ENCODE assay signal across 1 cellular context in the genomic region with DNA sequence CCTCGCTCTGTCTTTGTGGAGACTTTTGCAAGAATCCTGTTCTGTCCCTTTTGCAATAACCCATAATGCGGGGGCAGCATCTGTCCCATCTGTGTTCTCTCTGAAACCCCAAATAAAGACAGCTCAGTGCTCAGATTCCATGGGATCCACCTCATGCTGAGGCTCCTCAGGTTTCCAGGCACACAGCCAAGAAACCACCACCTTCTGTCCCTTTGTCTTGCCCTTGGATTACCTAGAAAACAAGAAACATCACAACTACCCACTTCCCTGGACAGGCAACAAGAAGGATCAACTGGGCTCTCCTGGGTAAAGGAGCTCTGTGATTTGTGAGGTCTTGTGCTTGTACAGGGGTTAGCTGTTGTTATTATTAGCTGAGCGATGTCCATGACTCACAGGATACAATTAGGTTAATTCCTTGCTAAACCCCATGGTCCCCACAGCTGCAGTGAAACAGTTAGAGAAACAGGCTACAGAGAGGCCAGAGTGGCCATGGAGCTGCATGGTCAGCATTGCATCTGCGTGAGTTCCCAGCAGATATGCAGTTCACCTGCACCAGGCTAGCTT.
TF ChIP-seq lines count a peak whose summit lies in the region.

No MANE protein-coding gene starts in this region.

TF ChIP-seq in HEK293, 187 proteins besides CTCF, POLR2A, EP300 and RAD21 (continued from another document):
- no peak for TF ChIP-seq ZNF513 (tag by site-specific recombination; IDR thresholded peaks at IDR 0.05)
- TF ChIP-seq ZNF211 (tag by site-specific recombination; IDR thresholded peaks at IDR 0.05; ENCODE audit: low read depth): no peak
- no peak for TF ChIP-seq ZNF223 (tag by site-specific recombination; IDR thresholded peaks at IDR 0.05)
- no peak for TF ChIP-seq AEBP2 (tag by site-specific recombination; IDR thresholded peaks at IDR 0.05; ENCODE audit: borderline replicate concordance)
- TF ChIP-seq, protein P1, sequence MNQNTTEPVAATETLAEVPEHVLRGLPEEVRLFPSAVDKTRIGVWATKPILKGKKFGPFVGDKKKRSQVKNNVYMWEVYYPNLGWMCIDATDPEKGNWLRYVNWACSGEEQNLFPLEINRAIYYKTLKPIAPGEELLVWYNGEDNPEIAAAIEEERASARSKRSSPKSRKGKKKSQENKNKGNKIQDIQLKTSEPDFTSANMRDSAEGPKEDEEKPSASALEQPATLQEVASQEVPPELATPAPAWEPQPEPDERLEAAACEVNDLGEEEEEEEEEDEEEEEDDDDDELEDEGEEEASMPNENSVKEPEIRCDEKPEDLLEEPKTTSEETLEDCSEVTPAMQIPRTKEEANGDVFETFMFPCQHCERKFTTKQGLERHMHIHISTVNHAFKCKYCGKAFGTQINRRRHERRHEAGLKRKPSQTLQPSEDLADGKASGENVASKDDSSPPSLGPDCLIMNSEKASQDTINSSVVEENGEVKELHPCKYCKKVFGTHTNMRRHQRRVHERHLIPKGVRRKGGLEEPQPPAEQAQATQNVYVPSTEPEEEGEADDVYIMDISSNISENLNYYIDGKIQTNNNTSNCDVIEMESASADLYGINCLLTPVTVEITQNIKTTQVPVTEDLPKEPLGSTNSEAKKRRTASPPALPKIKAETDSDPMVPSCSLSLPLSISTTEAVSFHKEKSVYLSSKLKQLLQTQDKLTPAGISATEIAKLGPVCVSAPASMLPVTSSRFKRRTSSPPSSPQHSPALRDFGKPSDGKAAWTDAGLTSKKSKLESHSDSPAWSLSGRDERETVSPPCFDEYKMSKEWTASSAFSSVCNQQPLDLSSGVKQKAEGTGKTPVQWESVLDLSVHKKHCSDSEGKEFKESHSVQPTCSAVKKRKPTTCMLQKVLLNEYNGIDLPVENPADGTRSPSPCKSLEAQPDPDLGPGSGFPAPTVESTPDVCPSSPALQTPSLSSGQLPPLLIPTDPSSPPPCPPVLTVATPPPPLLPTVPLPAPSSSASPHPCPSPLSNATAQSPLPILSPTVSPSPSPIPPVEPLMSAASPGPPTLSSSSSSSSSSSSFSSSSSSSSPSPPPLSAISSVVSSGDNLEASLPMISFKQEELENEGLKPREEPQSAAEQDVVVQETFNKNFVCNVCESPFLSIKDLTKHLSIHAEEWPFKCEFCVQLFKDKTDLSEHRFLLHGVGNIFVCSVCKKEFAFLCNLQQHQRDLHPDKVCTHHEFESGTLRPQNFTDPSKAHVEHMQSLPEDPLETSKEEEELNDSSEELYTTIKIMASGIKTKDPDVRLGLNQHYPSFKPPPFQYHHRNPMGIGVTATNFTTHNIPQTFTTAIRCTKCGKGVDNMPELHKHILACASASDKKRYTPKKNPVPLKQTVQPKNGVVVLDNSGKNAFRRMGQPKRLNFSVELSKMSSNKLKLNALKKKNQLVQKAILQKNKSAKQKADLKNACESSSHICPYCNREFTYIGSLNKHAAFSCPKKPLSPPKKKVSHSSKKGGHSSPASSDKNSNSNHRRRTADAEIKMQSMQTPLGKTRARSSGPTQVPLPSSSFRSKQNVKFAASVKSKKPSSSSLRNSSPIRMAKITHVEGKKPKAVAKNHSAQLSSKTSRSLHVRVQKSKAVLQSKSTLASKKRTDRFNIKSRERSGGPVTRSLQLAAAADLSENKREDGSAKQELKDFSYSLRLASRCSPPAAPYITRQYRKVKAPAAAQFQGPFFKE (tag by site-specific recombination; IDR thresholded peaks at IDR 0.05; ENCODE audit: borderline replicate concordance): no peak
- TF ChIP-seq, protein P2, sequence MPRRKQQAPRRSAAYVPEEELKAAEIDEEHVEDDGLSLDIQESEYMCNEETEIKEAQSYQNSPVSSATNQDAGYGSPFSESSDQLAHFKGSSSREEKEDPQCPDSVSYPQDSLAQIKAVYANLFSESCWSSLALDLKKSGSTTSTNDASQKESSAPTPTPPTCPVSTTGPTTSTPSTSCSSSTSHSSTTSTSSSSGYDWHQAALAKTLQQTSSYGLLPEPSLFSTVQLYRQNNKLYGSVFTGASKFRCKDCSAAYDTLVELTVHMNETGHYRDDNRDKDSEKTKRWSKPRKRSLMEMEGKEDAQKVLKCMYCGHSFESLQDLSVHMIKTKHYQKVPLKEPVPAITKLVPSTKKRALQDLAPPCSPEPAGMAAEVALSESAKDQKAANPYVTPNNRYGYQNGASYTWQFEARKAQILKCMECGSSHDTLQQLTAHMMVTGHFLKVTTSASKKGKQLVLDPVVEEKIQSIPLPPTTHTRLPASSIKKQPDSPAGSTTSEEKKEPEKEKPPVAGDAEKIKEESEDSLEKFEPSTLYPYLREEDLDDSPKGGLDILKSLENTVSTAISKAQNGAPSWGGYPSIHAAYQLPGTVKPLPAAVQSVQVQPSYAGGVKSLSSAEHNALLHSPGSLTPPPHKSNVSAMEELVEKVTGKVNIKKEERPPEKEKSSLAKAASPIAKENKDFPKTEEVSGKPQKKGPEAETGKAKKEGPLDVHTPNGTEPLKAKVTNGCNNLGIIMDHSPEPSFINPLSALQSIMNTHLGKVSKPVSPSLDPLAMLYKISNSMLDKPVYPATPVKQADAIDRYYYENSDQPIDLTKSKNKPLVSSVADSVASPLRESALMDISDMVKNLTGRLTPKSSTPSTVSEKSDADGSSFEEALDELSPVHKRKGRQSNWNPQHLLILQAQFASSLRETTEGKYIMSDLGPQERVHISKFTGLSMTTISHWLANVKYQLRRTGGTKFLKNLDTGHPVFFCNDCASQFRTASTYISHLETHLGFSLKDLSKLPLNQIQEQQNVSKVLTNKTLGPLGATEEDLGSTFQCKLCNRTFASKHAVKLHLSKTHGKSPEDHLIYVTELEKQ (tag by site-specific recombination; IDR thresholded peaks at IDR 0.05; ENCODE audit: borderline replicate concordance): no peak
- no peak for TF ChIP-seq MYNN (tag by site-specific recombination; IDR thresholded peaks at IDR 0.05; ENCODE audit: borderline replicate concordance)
- TF ChIP-seq ZNF664 (tag by site-specific recombination; IDR thresholded peaks at IDR 0.05): no peak
- TF ChIP-seq ZNF600 (tag by site-specific recombination; IDR thresholded peaks at IDR 0.05): 0 out of 2 replicates have a peak, but pooled peaks have one; percentile 26
- TF ChIP-seq ZNF792 (tag by site-specific recombination; IDR thresholded peaks at IDR 0.05): no peak
- TF ChIP-seq ZNF335 (tag by site-specific recombination; conservative IDR thresholded peaks at IDR 0.05): 0 out of 2 replicates have a peak, but pooled peaks have one; percentile 21
- TF ChIP-seq GLIS1 (tag by site-specific recombination; IDR thresholded peaks at IDR 0.05): peak; percentile 50
- no peak for TF ChIP-seq ZNF155 (tag by site-specific recombination; IDR thresholded peaks at IDR 0.05)
- TF ChIP-seq ZNF621 (tag by site-specific recombination; IDR thresholded peaks at IDR 0.05): no peak
- no peak for TF ChIP-seq ZNF37A (tag by site-specific recombination; IDR thresholded peaks at IDR 0.05)
- TF ChIP-seq ZNF16 (tag by site-specific recombination; IDR thresholded peaks at IDR 0.05; ENCODE audit: low read depth): no peak
- TF ChIP-seq PRDM1 (tag by site-specific recombination; IDR thresholded peaks at IDR 0.05): no peak
- no peak for TF ChIP-seq ZNF391 (tag by site-specific recombination; IDR thresholded peaks at IDR 0.05; ENCODE audit: borderline replicate concordance, low read depth)
- TF ChIP-seq ZXDB (tag by site-specific recombination; IDR thresholded peaks at IDR 0.05): no peak
- TF ChIP-seq ZBTB21 (tag by site-specific recombination; IDR thresholded peaks at IDR 0.05): no peak
- no peak for TF ChIP-seq SP2 (tag by site-specific recombination; IDR thresholded peaks at IDR 0.05)
- TF ChIP-seq ZSCAN30 (tag by site-specific recombination; IDR thresholded peaks at IDR 0.05): no peak
- TF ChIP-seq ZIC2 (tag by site-specific recombination; IDR thresholded peaks at IDR 0.05): peak; percentile 47
- no peak for TF ChIP-seq ZNF274 (IDR thresholded peaks at IDR 0.05; ENCODE audit: low read length)
- TF ChIP-seq ZNF274 (tag by site-specific recombination; IDR thresholded peaks at IDR 0.05; ENCODE audit: borderline replicate concordance): no peak
- no peak for TF ChIP-seq KLF16 (tag by site-specific recombination; IDR thresholded peaks at IDR 0.05)
- TF ChIP-seq, protein P3, sequence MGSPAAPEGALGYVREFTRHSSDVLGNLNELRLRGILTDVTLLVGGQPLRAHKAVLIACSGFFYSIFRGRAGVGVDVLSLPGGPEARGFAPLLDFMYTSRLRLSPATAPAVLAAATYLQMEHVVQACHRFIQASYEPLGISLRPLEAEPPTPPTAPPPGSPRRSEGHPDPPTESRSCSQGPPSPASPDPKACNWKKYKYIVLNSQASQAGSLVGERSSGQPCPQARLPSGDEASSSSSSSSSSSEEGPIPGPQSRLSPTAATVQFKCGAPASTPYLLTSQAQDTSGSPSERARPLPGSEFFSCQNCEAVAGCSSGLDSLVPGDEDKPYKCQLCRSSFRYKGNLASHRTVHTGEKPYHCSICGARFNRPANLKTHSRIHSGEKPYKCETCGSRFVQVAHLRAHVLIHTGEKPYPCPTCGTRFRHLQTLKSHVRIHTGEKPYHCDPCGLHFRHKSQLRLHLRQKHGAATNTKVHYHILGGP (tag by site-specific recombination; IDR thresholded peaks at IDR 0.05): no peak
- TF ChIP-seq YY2 (tag by site-specific recombination; IDR thresholded peaks at IDR 0.05): no peak
- TF ChIP-seq SETDB1 (IDR thresholded peaks at IDR 0.05; ENCODE audit: insufficient read length, low read length): no peak
- no peak for TF ChIP-seq BCL11A (tag by site-specific recombination; IDR thresholded peaks at IDR 0.05; ENCODE audit: low read depth)
- TF ChIP-seq, protein P4, sequence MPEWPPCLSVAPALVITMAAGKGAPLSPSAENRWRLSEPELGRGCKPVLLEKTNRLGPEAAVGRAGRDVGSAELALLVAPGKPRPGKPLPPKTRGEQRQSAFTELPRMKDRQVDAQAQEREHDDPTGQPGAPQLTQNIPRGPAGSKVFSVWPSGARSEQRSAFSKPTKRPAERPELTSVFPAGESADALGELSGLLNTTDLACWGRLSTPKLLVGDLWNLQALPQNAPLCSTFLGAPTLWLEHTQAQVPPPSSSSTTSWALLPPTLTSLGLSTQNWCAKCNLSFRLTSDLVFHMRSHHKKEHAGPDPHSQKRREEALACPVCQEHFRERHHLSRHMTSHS (tag by site-specific recombination; IDR thresholded peaks at IDR 0.05): no peak
- no peak for TF ChIP-seq ZFHX2 (tag by site-specific recombination; conservative IDR thresholded peaks at IDR 0.05)
- TF ChIP-seq ZNF140 (tag by site-specific recombination; IDR thresholded peaks at IDR 0.05): no peak
- TF ChIP-seq ZFP41 (tag by site-specific recombination; IDR thresholded peaks at IDR 0.05; ENCODE audit: borderline replicate concordance): no peak
- TF ChIP-seq ZNF174 (tag by site-specific recombination; IDR thresholded peaks at IDR 0.05): no peak
- no peak for TF ChIP-seq ZNF76 (tag by site-specific recombination; IDR thresholded peaks at IDR 0.05; ENCODE audit: borderline replicate concordance, low read depth)
- TF ChIP-seq ZNF660 (tag by site-specific recombination; IDR thresholded peaks at IDR 0.05): no peak
- TF ChIP-seq ZBTB17 (tag by site-specific recombination; IDR thresholded peaks at IDR 0.05): peak; percentile 48; the same call in 1 of the 2 replicates
- no peak for TF ChIP-seq RBAK (tag by site-specific recombination; IDR thresholded peaks at IDR 0.05)
- no peak for TF ChIP-seq ZNF777 (tag by site-specific recombination; IDR thresholded peaks at IDR 0.05; ENCODE audit: borderline replicate concordance)
- TF ChIP-seq ZNF558 (tag by site-specific recombination; IDR thresholded peaks at IDR 0.05): no peak
- TF ChIP-seq ZNF354C (tag by site-specific recombination; IDR thresholded peaks at IDR 0.05; ENCODE audit: borderline replicate concordance, low read depth): no peak
- 0 out of 2 replicates have a peak, but pooled peaks have one; percentile 34 for TF ChIP-seq ZNF423 (tag by site-specific recombination; IDR thresholded peaks at IDR 0.05)
- TF ChIP-seq ZNF114 (tag by site-specific recombination; IDR thresholded peaks at IDR 0.05): no peak
- no peak for TF ChIP-seq KLF10 (tag by site-specific recombination; IDR thresholded peaks at IDR 0.05)
- TF ChIP-seq ZNF10 (tag by site-specific recombination; IDR thresholded peaks at IDR 0.05): no peak
- no peak for TF ChIP-seq PRDM6 (tag by site-specific recombination; IDR thresholded peaks at IDR 0.05)
